ENCODE assay signal across 9 cellular contexts in genomic region chr14:91835920-91836843, GRCh38. TPM values are rescaled to one million over a fixed set of nuclear protein-coding genes. Genes with fewer than 3 reads are reported as not detected.
DNase-seq lines count a peak whose midpoint lies in the region; ATAC-seq, FAIRE-seq and TF ChIP-seq lines count a peak whose summit lies in the region.
"Had no signal": no experiment of that assay in that cellular context is flagged by ENCODE, and none has a peak within 500 bp of the region (broad histone marks: within the 10 kb centered on the region; RNA-seq: fewer than 3 reads in every experiment).

No MANE protein-coding gene starts in this region.

- intact Hi-C loops in posterior cingulate gyrus (cut with DNase I): no loop called here

- no peak for FAIRE-seq in frontal cortex (lab: Jason Lieb, UNC)
- FAIRE-seq: endometrium had no signal

- H3K27ac ChIP-seq in upper lobe of left lung: peak overlapping the region; percentile 79 to 93 (median 88)

- H3K9me3 Mint-ChIP-seq in activated T-cell treated with anti-CD3 and anti-CD28 coated beads, Interleukin-2, amount 50 U/mL, for 24 hours: no peaks in the 10 kb centered on the region

- peaks cover 8 to 17% (median 10%) of the 10 kb centered on the region in 4 donors for H3K4me1 ChIP-seq in upper lobe of left lung

- ATAC-seq in GM18498 (IDR thresholded peaks at IDR 0.05; ENCODE audit: unreplicated experiment) (peak; percentile 73), HG03039 (IDR thresholded peaks at IDR 0.05; ENCODE audit: unreplicated experiment) (peak; percentile 80), upper lobe of left lung (ENCODE audit: low FRiP score in 2 of 2) (peak; percentile 92 to 97)

- no peak for TF ChIP-seq CTCF in upper lobe of left lung (IDR thresholded peaks at IDR 0.05)

- WGBS in upper lobe of left lung, 2 donors: 1 to 5% methylated on average over 20 to 58 of the region's 84 CpGs

- H3K27me3 Mint-ChIP-seq in activated T-cell treated with anti-CD3 and anti-CD28 coated beads, Interleukin-2, amount 50 U/mL, for 24 hours: no peaks in the 10 kb centered on the region

- peaks cover 5% of the 10 kb centered on the region for H3K36me3 Mint-ChIP-seq in activated T-cell treated with anti-CD3 and anti-CD28 coated beads, Interleukin-2, amount 50 U/mL, for 24 hours (ENCODE audit: low read depth)

- H3K4me1 Mint-ChIP-seq in activated T-cell treated with anti-CD3 and anti-CD28 coated beads, Interleukin-2, amount 50 U/mL, for 24 hours (ENCODE audit: low read depth): peaks cover 77% of the 10 kb centered on the region

- no peaks in the 10 kb centered on the region for H3K9me3 ChIP-seq in upper lobe of left lung

- peaks cover 0 to 9% (median 5%) of the 10 kb centered on the region in 4 donors for H3K27me3 ChIP-seq in upper lobe of left lung

- no peaks in the 10 kb centered on the region for H3K36me3 ChIP-seq in upper lobe of left lung

- DNase-seq in NCI-H748 (lab: John Stamatoyannopoulos, UW; ENCODE audit: unreplicated experiment): peak; percentile 93
- DNase-seq in activated T-cell treated with anti-CD3 and anti-CD28 coated beads, Interleukin-2, amount 50 U/mL, for 24 hours: peak; percentile 85
- peak; percentile 44 to 52 for DNase-seq in frontal cortex (ENCODE audit: low spot score in 2 of 2)
- peak in 6 of 10 donors; percentile 8 to 83 (median 48) for DNase-seq in posterior cingulate gyrus
- peak; percentile 91 to 96 for DNase-seq in upper lobe of left lung
- DNase-seq in AG08395 (ENCODE audit: low spot score): no peak

- no peak for TF ChIP-seq EP300 in upper lobe of left lung (IDR thresholded peaks at IDR 0.05)

- peak overlapping the region; percentile 91 for H3K27ac Mint-ChIP-seq in activated T-cell treated with anti-CD3 and anti-CD28 coated beads, Interleukin-2, amount 50 U/mL, for 24 hours

- TF ChIP-seq POLR2A in upper lobe of left lung (IDR thresholded peaks at IDR 0.05): peak in 2 of 4 donors; percentile 68 to 89

- H3K4me3 ChIP-seq in upper lobe of left lung: peak overlapping the region; percentile 55 to 72 (median 60)

- peak overlapping the region; percentile 91 for H3K4me3 Mint-ChIP-seq in activated T-cell treated with anti-CD3 and anti-CD28 coated beads, Interleukin-2, amount 50 U/mL, for 24 hours

RNA-seq across cellular contexts. Expression of gene TC2N, which starts 31.2 kb away (rescaled TPM):
- total RNA-seq in frontal cortex (5.7 TPM), upper lobe of left lung (100 to 1,000 TPM in 1 of 6 donors, 10 to 100 TPM in 5; 21.0 to 121 (median 49.6) TPM)
